ENCODE assay signal across 8 cellular contexts in the genomic region with DNA sequence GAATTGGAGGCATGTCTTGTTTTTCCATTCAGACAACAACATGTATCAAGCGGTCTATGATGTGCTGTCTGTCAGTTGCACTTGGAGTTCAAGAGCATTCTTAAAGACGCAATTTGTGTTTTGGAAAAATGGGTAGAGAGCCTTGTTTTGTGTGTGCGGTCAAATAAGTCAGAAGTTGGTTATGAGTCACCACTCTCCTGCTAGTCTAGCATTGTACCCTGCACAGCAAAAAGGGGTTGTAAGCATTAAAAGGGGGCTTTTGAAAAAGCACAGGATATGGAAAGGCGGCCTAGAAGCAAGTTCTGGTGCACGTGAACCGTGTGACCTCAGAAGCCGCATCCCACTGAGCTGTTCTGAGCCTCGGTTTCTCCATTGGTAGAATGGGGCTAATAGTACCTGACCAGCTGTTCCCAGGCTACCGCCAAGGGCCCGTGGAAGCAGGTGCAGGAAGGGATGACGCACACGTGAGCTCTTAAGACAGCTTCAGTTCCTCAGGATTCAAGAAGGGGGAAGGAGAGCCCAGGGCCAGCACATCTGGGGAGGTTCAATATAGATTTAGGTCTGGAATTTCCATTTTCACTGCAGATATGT.
DNase-seq lines count a peak whose midpoint lies in the region; ATAC-seq, FAIRE-seq and TF ChIP-seq lines count a peak whose summit lies in the region.

No MANE protein-coding gene starts in this region.

- in situ Hi-C loops in astrocyte of the spinal cord (cut with HindIII; ENCODE audit: low sequenced_read_pairs), result no loop called here

- no peak for DNase-seq in GM12892 (ENCODE audit: insufficient read length)
- peak; percentile 59 for DNase-seq in NB4 (ENCODE audit: low read depth)
- peak; percentile 89 for DNase-seq in astrocyte of the spinal cord (ENCODE audit: low read depth, low spot score)
- DNase-seq in NCI-H2029 (lab: John Stamatoyannopoulos, UW), result no peak
- no peak for DNase-seq in NCI-H1694 treated with DMSO at 0.1 percent for 48 hours (lab: John Stamatoyannopoulos, UW)
- no peak for DNase-seq in pons (ENCODE audit: low spot score)

- TF ChIP-seq POLR2A in GM12892 (IDR thresholded peaks at IDR 0.05; ENCODE audit: low read depth, low read length) (no peak), NB4 (IDR thresholded peaks at IDR 0.05; ENCODE audit: extremely low read depth, insufficient read length) (no peak)

- peak overlapping the region in 18 of 21 experiments; percentile 16 to 91 (median 64) for H3K27ac ChIP-seq in skin epidermis

- H3K4me3 ChIP-seq in NB4 (ENCODE audit: low read depth, low read length), result no peak overlapping the region
- H3K4me3 ChIP-seq in astrocyte of the spinal cord (ENCODE audit: low read depth, low read length), result no peak overlapping the region
- H3K4me3 ChIP-seq in skin epidermis, result no peak overlapping the region

- FAIRE-seq in GM12892 (lab: Jason Lieb, UNC), result peak; percentile 30

- peak; percentile 38 for ATAC-seq in GM21786 (IDR thresholded peaks at IDR 0.05; ENCODE audit: unreplicated experiment)

- TF ChIP-seq CTCF in NB4 (IDR thresholded peaks at IDR 0.05; ENCODE audit: low read depth, low read length) (no peak), astrocyte of the spinal cord (IDR thresholded peaks at IDR 0.05; ENCODE audit: low read depth, low read length) (no peak)

Comparison
In these comparisons a context has a peak if more than half of its experiments do, and no peak if none do; other contexts are left out.
1. DNase-seq: peak in NB4 (single experiment) and astrocyte of the spinal cord (single experiment); none in GM12892 (single experiment), NCI-H2029 (single experiment), NCI-H1694 treated with DMSO at 0.1 percent for 48 hours (single experiment) and pons (single experiment).